16 cellular contexts compared by ENCODE assay signal in genomic region chr3:150374975-150375374, GRCh38. TPM values are rescaled to one million over a fixed set of nuclear protein-coding genes. Genes with fewer than 3 reads are reported as not detected.
A peak's percentile ranks its signal among the peaks of the same experiment; 100 is the strongest.
DNase-seq lines count a peak whose midpoint lies in the region; FAIRE-seq and TF ChIP-seq lines count a peak whose summit lies in the region.
"Had no signal": no experiment of that assay in that cellular context is flagged by ENCODE, and none has a peak within 500 bp of the region (broad histone marks: within the 10 kb centered on the region; RNA-seq: fewer than 3 reads in every experiment).

No MANE protein-coding gene starts in this region.

- no peaks in the 10 kb centered on the region for H4K20me1 ChIP-seq in astrocyte (ENCODE audit: insufficient read depth, low read length)

- H3K27me3 Mint-ChIP-seq in astrocyte (ENCODE audit: low read depth, unreplicated experiment) (no peaks in the 10 kb centered on the region), nephron (ENCODE audit: low read depth) (no peaks in the 10 kb centered on the region)

- H3K4me1 ChIP-seq in ACC112 (ENCODE audit: control insufficient read depth, insufficient read depth, low read length, unreplicated experiment) = peaks cover 40% of the 10 kb centered on the region
- H3K4me1 ChIP-seq in astrocyte (ENCODE audit: insufficient read depth, low read length) = peaks cover 22% of the 10 kb centered on the region

- H3K36me3 Mint-ChIP-seq in astrocyte (ENCODE audit: low read depth, unreplicated experiment) (peaks cover 9% of the 10 kb centered on the region), nephron (ENCODE audit: low read depth) (peaks cover 3% of the 10 kb centered on the region)
- H3K36me3 Mint-ChIP-seq: CD4-positive, alpha-beta memory T cell had no signal

- H3K9me3 ChIP-seq in astrocyte (ENCODE audit: insufficient read depth, low read depth, low read length) = no peaks in the 10 kb centered on the region
- H3K9me3 ChIP-seq: BE2C had no signal

- no peak overlapping the region for H3K4me3 ChIP-seq in ACC112 (ENCODE audit: low read depth, low read length)
- no peak overlapping the region for H3K4me3 ChIP-seq in astrocyte (ENCODE audit: insufficient read depth, low read depth, low read length)
- H3K4me3 ChIP-seq: GM12878 had no signal

- no peaks in the 10 kb centered on the region for H3K36me3 ChIP-seq in ACC112 (ENCODE audit: insufficient read depth, low read length)
- H3K36me3 ChIP-seq in astrocyte (ENCODE audit: insufficient read depth, low read length) = no peaks in the 10 kb centered on the region
- H3K36me3 ChIP-seq: BE2C had no signal

- H3K79me2 ChIP-seq in ACC112 (ENCODE audit: control insufficient read depth, insufficient read depth, low read length, unreplicated experiment) = peaks cover 10% of the 10 kb centered on the region
- H3K79me2 ChIP-seq in astrocyte (ENCODE audit: insufficient read depth, low read length) = peaks cover 16% of the 10 kb centered on the region

- no peak overlapping the region for H3K4me3 Mint-ChIP-seq in astrocyte (ENCODE audit: unreplicated experiment)
- H3K4me3 Mint-ChIP-seq in nephron = no peak overlapping the region
- H3K4me3 Mint-ChIP-seq: CD4-positive, alpha-beta memory T cell had no signal

- H3K4me2 ChIP-seq in astrocyte (ENCODE audit: low read length) = no peak overlapping the region

- peak overlapping the region; percentile 38; the same call in 1 of the 2 replicates for H3K27ac ChIP-seq in ACC112 (ENCODE audit: low read depth, low read length)
- no peak overlapping the region for H3K27ac ChIP-seq in astrocyte (ENCODE audit: low read depth, low read length)
- H3K27ac ChIP-seq: C4-2B, HL-60 had no signal

- DNase-seq in NCI-H69 (lab: John Stamatoyannopoulos, UW) (peak; percentile 7), astrocyte (ENCODE audit: low read depth) (no peak), mesenteric fat pad (ENCODE audit: low spot score) (no peak), OCI-M2 (lab: John Stamatoyannopoulos, UW; ENCODE audit: unreplicated experiment) (no peak), cerebellar nuclear complex (lab: John Stamatoyannopoulos, UW) (no peak)
- DNase-seq: BE2C; CD4-positive, alpha-beta memory T cell; DMS79; HCEC 1CT had no signal

- H2AFZ ChIP-seq in ACC112 (ENCODE audit: low read length, unreplicated experiment) (no peak overlapping the region), astrocyte (ENCODE audit: low read depth, low read length) (no peak overlapping the region)

- H3K4me1 Mint-ChIP-seq in astrocyte (ENCODE audit: low read depth, unreplicated experiment) = peaks cover 39% of the 10 kb centered on the region
- peaks cover 42% of the 10 kb centered on the region for H3K4me1 Mint-ChIP-seq in nephron

- peak overlapping the region; percentile 3 for H3K27ac Mint-ChIP-seq in astrocyte (ENCODE audit: unreplicated experiment)
- peak overlapping the region; percentile 41 to 83 (median 66) for H3K27ac Mint-ChIP-seq in nephron
- H3K27ac Mint-ChIP-seq: CD4-positive, alpha-beta memory T cell had no signal

- no peak overlapping the region for H3K9ac ChIP-seq in astrocyte (ENCODE audit: low read length)

- peaks cover 2% of the 10 kb centered on the region for H3K9me3 Mint-ChIP-seq in astrocyte (ENCODE audit: unreplicated experiment)
- no peaks in the 10 kb centered on the region for H3K9me3 Mint-ChIP-seq in nephron
- H3K9me3 Mint-ChIP-seq: CD4-positive, alpha-beta memory T cell had no signal

- TF ChIP-seq CTCF in astrocyte (IDR thresholded peaks at IDR 0.05; ENCODE audit: insufficient read depth, low read depth, low read length) = no peak
- TF ChIP-seq CTCF in nephron (IDR thresholded peaks at IDR 0.05; ENCODE audit: unreplicated experiment in 3 of 3) = no peak

- FAIRE-seq in astrocyte (lab: Jason Lieb, UNC) = no peak
- FAIRE-seq: GM12878, GM18507, GM19239 had no signal

- no peaks in the 10 kb centered on the region for H3K27me3 ChIP-seq in ACC112 (ENCODE audit: insufficient read depth, low read length)
- no peaks in the 10 kb centered on the region for H3K27me3 ChIP-seq in astrocyte (ENCODE audit: insufficient read depth, low read length)
- H3K27me3 ChIP-seq: BE2C had no signal

RNA-seq across cellular contexts. Expression of gene TSC22D2, which starts 33.1 kb away (rescaled TPM):
- total RNA-seq in astrocyte (99.4 and 116 TPM in 2 replicates), mesenteric fat pad (41.5 TPM)
